Comparison of ENCODE assay signal across 31 cellular contexts in genomic region chr2:236991874-236992273, GRCh38.
"Had no signal": no experiment of that assay in that cellular context is flagged by ENCODE, and none has a peak within 500 bp of the region (broad histone marks: within the 10 kb centered on the region; RNA-seq: fewer than 3 reads in every experiment).

No MANE protein-coding gene starts in this region.

- H3K9me3 Mint-ChIP-seq: activated CD4-positive, alpha-beta memory T cell treated with anti-CD3 and anti-CD28 coated beads for 36 hours; activated CD4-positive, alpha-beta T cell treated with anti-CD3 and anti-CD28 coated beads, Interleukin-2, amount 10 ng/mL, durations not matched to agents 24 days and 14 days; activated naive CD4-positive, alpha-beta T cell treated with anti-CD3 and anti-CD28 coated beads for 36 hours; activated naive CD4-positive, alpha-beta T cell treated with anti-CD3 and anti-CD28 coated beads, Interleukin-2, amount 50 U/mL, for 24 hours; activated naive CD8-positive, alpha-beta T cell treated with anti-CD3 and anti-CD28 coated beads for 36 hours; activated naive CD8-positive, alpha-beta T cell treated with anti-CD3 and anti-CD28 coated beads, Interleukin-2, amount 50 U/mL, for 24 hours; activated T-helper 1 cell treated with anti-CD3 and anti-CD28 coated beads, Interleukin-12 subunit alpha, Interleukin-12 subunit beta, Interleukin-2, Interleukin-4 antibody, amounts not matched to agents 30 ng/mL and 10 ng/mL and 1 ng/mL, durations not matched to agents 14 hours and 24 hours and 36 hours; activated T-helper 2 cell treated with anti-CD3 and anti-CD28 coated beads, Interferon-gamma antibody, Interleukin-2, Interleukin-4, amounts not matched to agents 10 μg/mL and 5 μg/mL and 100 μg/mL, durations not matched to agents 14 hours and 24 hours and 36 hours; central memory CD8-positive, alpha-beta T cell; dendritic cell treated with granulocyte-macrophage colony-stimulating factor and Interleukin-4, amounts not matched to agents 40 ng/mL and 50 ng/mL, for 4 days had no signal

- H3K27ac ChIP-seq: adrenal gland, body of pancreas, coronary artery, dorsolateral prefrontal cortex, epithelial cell of prostate, gastrocnemius medialis, heart right ventricle had no signal

- H3K4me3 Mint-ChIP-seq: activated CD4-positive, alpha-beta memory T cell treated with anti-CD3 and anti-CD28 coated beads for 36 hours; activated CD4-positive, alpha-beta T cell treated with anti-CD3 and anti-CD28 coated beads for 36 hours; activated CD4-positive, alpha-beta T cell treated with anti-CD3 and anti-CD28 coated beads, Interleukin-2, amount 10 ng/mL, durations not matched to agents 24 days and 14 days; activated CD8-positive, alpha-beta memory T cell treated with anti-CD3 and anti-CD28 coated beads, Interleukin-2, amount 10 ng/mL, durations not matched to agents 7 days and 5 days; activated CD8-positive, alpha-beta T cell treated with anti-CD3 and anti-CD28 coated beads, Interleukin-2, amount 10 ng/mL, durations not matched to agents 7 days and 5 days; activated naive CD4-positive, alpha-beta T cell treated with anti-CD3 and anti-CD28 coated beads for 36 hours; activated naive CD4-positive, alpha-beta T cell treated with anti-CD3 and anti-CD28 coated beads, Interleukin-2, amount 50 U/mL, for 24 hours; activated naive CD8-positive, alpha-beta T cell treated with anti-CD3 and anti-CD28 coated beads for 36 hours; activated naive CD8-positive, alpha-beta T cell treated with anti-CD3 and anti-CD28 coated beads, Interleukin-2, amount 50 U/mL, for 24 hours; activated T-helper 1 cell treated with anti-CD3 and anti-CD28 coated beads, Interleukin-12 subunit alpha, Interleukin-12 subunit beta, Interleukin-2, Interleukin-4 antibody, amounts not matched to agents 30 ng/mL and 10 ng/mL and 1 ng/mL, durations not matched to agents 14 hours and 24 hours and 36 hours; central memory CD8-positive, alpha-beta T cell; dendritic cell treated with granulocyte-macrophage colony-stimulating factor and Interleukin-4, amounts not matched to agents 40 ng/mL and 50 ng/mL, for 4 days had no signal

- H3K4me1 Mint-ChIP-seq: activated CD4-positive, alpha-beta T cell treated with anti-CD3 and anti-CD28 coated beads for 36 hours; activated CD4-positive, alpha-beta T cell treated with anti-CD3 and anti-CD28 coated beads, Interleukin-2, amount 10 ng/mL, durations not matched to agents 24 days and 14 days; activated CD8-positive, alpha-beta memory T cell treated with anti-CD3 and anti-CD28 coated beads, Interleukin-2, amount 10 ng/mL, durations not matched to agents 7 days and 5 days; activated naive CD4-positive, alpha-beta T cell treated with anti-CD3 and anti-CD28 coated beads, Interleukin-2, amount 50 U/mL, for 24 hours; activated naive CD8-positive, alpha-beta T cell treated with anti-CD3 and anti-CD28 coated beads for 36 hours; activated naive CD8-positive, alpha-beta T cell treated with anti-CD3 and anti-CD28 coated beads, Interleukin-2, amount 50 U/mL, for 24 hours; central memory CD8-positive, alpha-beta T cell had no signal

- DNase-seq: activated CD4-positive, alpha-beta memory T cell treated with anti-CD3 and anti-CD28 coated beads for 36 hours; activated CD4-positive, alpha-beta T cell treated with anti-CD3 and anti-CD28 coated beads for 36 hours; activated CD4-positive, alpha-beta T cell treated with anti-CD3 and anti-CD28 coated beads, Interleukin-2, amount 10 ng/mL, durations not matched to agents 24 days and 14 days; activated CD4-positive, CD25-positive, alpha-beta regulatory T cell; activated CD4-positive, CD25-positive, alpha-beta regulatory T cell treated with anti-CD3 and anti-CD28 coated beads, Interleukin-2, amount 50 U/mL, for 72 hours; activated CD8-positive, alpha-beta memory T cell treated with anti-CD3 and anti-CD28 coated beads, Interleukin-2, amount 10 ng/mL, durations not matched to agents 7 days and 5 days; activated CD8-positive, alpha-beta memory T cell treated with anti-CD3 and anti-CD28 coated beads, Interleukin-2, amount 50 U/mL, for 4 hours; activated CD8-positive, alpha-beta T cell treated with anti-CD3 and anti-CD28 coated beads, Interleukin-2, amount 10 ng/mL, durations not matched to agents 7 days and 5 days; activated effector memory CD4-positive, alpha-beta T cell treated with anti-CD3 and anti-CD28 coated beads, Interleukin-2, amount 50 U/mL, for 16 hours; activated naive CD4-positive, alpha-beta T cell treated with anti-CD3 and anti-CD28 coated beads for 36 hours; activated naive CD8-positive, alpha-beta T cell treated with anti-CD3 and anti-CD28 coated beads for 36 hours; activated naive CD8-positive, alpha-beta T cell treated with anti-CD3 and anti-CD28 coated beads, Interleukin-2, amount 50 U/mL, for 24 hours; activated T-cell treated with anti-CD3 and anti-CD28 coated beads, Interleukin-2, amount 50 U/mL, for 1 hour; activated T-cell treated with anti-CD3 and anti-CD28 coated beads, Interleukin-2, amount 50 U/mL, for 48 hours; adrenal gland; amygdala; aorta; body of pancreas; dorsolateral prefrontal cortex; effector memory CD4-positive, alpha-beta T cell; foreskin fibroblast; gastrocnemius medialis; heart right ventricle; T-helper 2 cell had no signal

- H3K4me1 ChIP-seq: adrenal gland had no signal

- H3K4me3 ChIP-seq: adrenal gland, body of pancreas, coronary artery, dorsolateral prefrontal cortex, gastrocnemius medialis, heart right ventricle had no signal

- H3K27me3 ChIP-seq: adrenal gland, body of pancreas, gastrocnemius medialis had no signal

- H3K36me3 ChIP-seq: adrenal gland, gastrocnemius medialis, heart right ventricle had no signal

- H3K27ac Mint-ChIP-seq: activated CD4-positive, alpha-beta memory T cell treated with anti-CD3 and anti-CD28 coated beads for 36 hours; activated CD4-positive, alpha-beta T cell treated with anti-CD3 and anti-CD28 coated beads for 36 hours; activated CD4-positive, alpha-beta T cell treated with anti-CD3 and anti-CD28 coated beads, Interleukin-2, amount 10 ng/mL, durations not matched to agents 24 days and 14 days; activated CD8-positive, alpha-beta memory T cell treated with anti-CD3 and anti-CD28 coated beads, Interleukin-2, amount 10 ng/mL, durations not matched to agents 7 days and 5 days; activated CD8-positive, alpha-beta T cell treated with anti-CD3 and anti-CD28 coated beads, Interleukin-2, amount 10 ng/mL, durations not matched to agents 7 days and 5 days; activated naive CD4-positive, alpha-beta T cell treated with anti-CD3 and anti-CD28 coated beads for 36 hours; activated naive CD4-positive, alpha-beta T cell treated with anti-CD3 and anti-CD28 coated beads, Interleukin-2, amount 50 U/mL, for 24 hours; activated naive CD8-positive, alpha-beta T cell treated with anti-CD3 and anti-CD28 coated beads for 36 hours; activated naive CD8-positive, alpha-beta T cell treated with anti-CD3 and anti-CD28 coated beads, Interleukin-2, amount 50 U/mL, for 24 hours; activated T-helper 1 cell treated with anti-CD3 and anti-CD28 coated beads, Interleukin-12 subunit alpha, Interleukin-12 subunit beta, Interleukin-2, Interleukin-4 antibody, amounts not matched to agents 30 ng/mL and 10 ng/mL and 1 ng/mL, durations not matched to agents 14 hours and 24 hours and 36 hours; activated T-helper 2 cell treated with anti-CD3 and anti-CD28 coated beads, Interferon-gamma antibody, Interleukin-2, Interleukin-4, amounts not matched to agents 10 μg/mL and 5 μg/mL and 100 μg/mL, durations not matched to agents 14 hours and 24 hours and 36 hours; dendritic cell treated with granulocyte-macrophage colony-stimulating factor and Interleukin-4, amounts not matched to agents 40 ng/mL and 50 ng/mL, for 4 days had no signal

- H3K27me3 Mint-ChIP-seq: activated CD4-positive, alpha-beta T cell treated with anti-CD3 and anti-CD28 coated beads for 36 hours had no signal

- H3K9me3 ChIP-seq: adrenal gland, body of pancreas, gastrocnemius medialis, heart right ventricle had no signal

- ATAC-seq: activated CD4-positive, alpha-beta T cell treated with anti-CD3 and anti-CD28 coated beads for 36 hours; activated CD8-positive, alpha-beta memory T cell treated with anti-CD3 and anti-CD28 coated beads, Interleukin-2, amount 10 ng/mL, durations not matched to agents 7 days and 5 days; activated CD8-positive, alpha-beta T cell treated with anti-CD3 and anti-CD28 coated beads, Interleukin-2, amount 10 ng/mL, durations not matched to agents 7 days and 5 days; activated naive CD8-positive, alpha-beta T cell treated with anti-CD3 and anti-CD28 coated beads, Interleukin-2, amount 50 U/mL, for 24 hours; body of pancreas; gastrocnemius medialis; heart right ventricle had no signal

- H3K36me3 Mint-ChIP-seq: activated CD4-positive, alpha-beta memory T cell treated with anti-CD3 and anti-CD28 coated beads for 36 hours; activated CD8-positive, alpha-beta memory T cell treated with anti-CD3 and anti-CD28 coated beads, Interleukin-2, amount 10 ng/mL, durations not matched to agents 7 days and 5 days; activated naive CD4-positive, alpha-beta T cell treated with anti-CD3 and anti-CD28 coated beads, Interleukin-2, amount 50 U/mL, for 24 hours; activated naive CD8-positive, alpha-beta T cell treated with anti-CD3 and anti-CD28 coated beads for 36 hours had no signal
